In genomic region chr7:150680364-150680763, GRCh38 we compare ENCODE assay signal across 12 cellular contexts. TPM values are rescaled to one million over a fixed set of nuclear protein-coding genes. Genes with fewer than 3 reads are reported as not detected.
A peak's percentile ranks its signal among the peaks of the same experiment; 100 is the strongest.
DNase-seq lines count a peak whose midpoint lies in the region; ATAC-seq and TF ChIP-seq lines count a peak whose summit lies in the region.
"Not testable (repeated sequence)": the region's sequence is repeated elsewhere in the genome, so short reads cannot be mapped to it uniquely, and the experiment has no call there.
"Had no signal": no experiment of that assay in that cellular context is flagged by ENCODE, and none has a peak within 500 bp of the region (broad histone marks: within the 10 kb centered on the region; RNA-seq: fewer than 3 reads in every experiment).

No MANE protein-coding gene starts in this region.

- H3K27me3 Mint-ChIP-seq in CD8-positive, alpha-beta T cell (ENCODE audit: low read depth); T-helper 17 cell; activated CD4-positive, alpha-beta memory T cell treated with anti-CD3 and anti-CD28 coated beads for 36 hours; activated T-helper 17 cell treated with anti-CD3 and anti-CD28 coated beads, Interleukin-2, amount 50 U/mL, for 72 hours; activated naive CD8-positive, alpha-beta T cell treated with anti-CD3 and anti-CD28 coated beads for 36 hours; central memory CD8-positive, alpha-beta T cell; immature natural killer cell (ENCODE audit: low read depth in 3 of 3); natural killer cell treated with Interleukin-12 subunit alpha and Interleukin-12 subunit beta and Interleukin-15 and Interleukin-18, amount 100 ng/mL, for 72 hours: not testable (repeated sequence)

- peaks cover 53% of the 10 kb centered on the region for H3K36me3 Mint-ChIP-seq in CD8-positive, alpha-beta T cell
- not testable (repeated sequence) for H3K36me3 Mint-ChIP-seq in T-helper 17 cell (ENCODE audit: low read depth); activated T-helper 17 cell treated with anti-CD3 and anti-CD28 coated beads, Interleukin-2, amount 50 U/mL, for 72 hours (ENCODE audit: low read depth); central memory CD8-positive, alpha-beta T cell (ENCODE audit: insufficient read depth); immature natural killer cell
- H3K36me3 Mint-ChIP-seq in activated CD4-positive, alpha-beta memory T cell treated with anti-CD3 and anti-CD28 coated beads for 36 hours: peaks cover 31% of the 10 kb centered on the region
- H3K36me3 Mint-ChIP-seq in activated naive CD8-positive, alpha-beta T cell treated with anti-CD3 and anti-CD28 coated beads for 36 hours: peaks cover 47% of the 10 kb centered on the region
- H3K36me3 Mint-ChIP-seq in natural killer cell treated with Interleukin-12 subunit alpha and Interleukin-12 subunit beta and Interleukin-15 and Interleukin-18, amount 100 ng/mL, for 72 hours: peaks cover 35% of the 10 kb centered on the region

- ATAC-seq in CD8-positive, alpha-beta T cell; T-helper 17 cell; activated T-helper 17 cell treated with anti-CD3 and anti-CD28 coated beads, Interleukin-2, amount 50 U/mL, for 72 hours (replicated peaks); central memory CD8-positive, alpha-beta T cell (replicated peaks; ENCODE audit: extremely low read depth, poor library complexity, severe bottlenecking); natural killer cell treated with Interleukin-12 subunit alpha and Interleukin-12 subunit beta and Interleukin-15 and Interleukin-18, amount 100 ng/mL, for 72 hours: not testable (repeated sequence)

- TF ChIP-seq CTCF in CD8-positive, alpha-beta T cell (IDR thresholded peaks at IDR 0.05): not testable (repeated sequence)

- not testable (repeated sequence) for H3K36me3 ChIP-seq in CD8-positive, alpha-beta T cell (ENCODE audit: insufficient read depth, low read length)

- POLR2A ChIA-PET in CD8-positive, alpha-beta T cell (lab: Charles Lee); activated CD4-positive, alpha-beta memory T cell treated with anti-CD3 and anti-CD28 coated beads for 36 hours (lab: Charles Lee): not testable (repeated sequence)

- not testable (repeated sequence) for H3K4me3 ChIP-seq in CD8-positive, alpha-beta T cell (ENCODE audit: low read depth, low read length)

- H3K27ac Mint-ChIP-seq in CD8-positive, alpha-beta T cell: peak overlapping the region; percentile 45
- peak overlapping the region; percentile 6 for H3K27ac Mint-ChIP-seq in T-helper 17 cell
- H3K27ac Mint-ChIP-seq in activated CD4-positive, alpha-beta memory T cell treated with anti-CD3 and anti-CD28 coated beads for 36 hours: peak overlapping the region; percentile 46
- H3K27ac Mint-ChIP-seq in activated T-helper 17 cell treated with anti-CD3 and anti-CD28 coated beads, Interleukin-2, amount 50 U/mL, for 72 hours: peak overlapping the region; percentile 27
- H3K27ac Mint-ChIP-seq in activated naive CD8-positive, alpha-beta T cell treated with anti-CD3 and anti-CD28 coated beads for 36 hours: peak overlapping the region; percentile 69
- H3K27ac Mint-ChIP-seq in central memory CD8-positive, alpha-beta T cell (ENCODE audit: low read depth): peak overlapping the region; percentile 98
- peak overlapping the region; percentile 55 to 93 (median 79) for H3K27ac Mint-ChIP-seq in immature natural killer cell
- peak overlapping the region; percentile 71 to 100 for H3K27ac Mint-ChIP-seq in natural killer cell treated with Interleukin-12 subunit alpha and Interleukin-12 subunit beta and Interleukin-15 and Interleukin-18, amount 100 ng/mL, for 72 hours

- not testable (repeated sequence) for H3K27ac ChIP-seq in CD8-positive, alpha-beta T cell (ENCODE audit: low read depth, low read length)

- H3K4me3 Mint-ChIP-seq in CD8-positive, alpha-beta T cell; activated CD4-positive, alpha-beta memory T cell treated with anti-CD3 and anti-CD28 coated beads for 36 hours; activated naive CD8-positive, alpha-beta T cell treated with anti-CD3 and anti-CD28 coated beads for 36 hours; central memory CD8-positive, alpha-beta T cell: not testable (repeated sequence)
- H3K4me3 Mint-ChIP-seq in T-helper 17 cell (peak overlapping the region; percentile 37), immature natural killer cell (peak overlapping the region in 3 of 5 donors; percentile 18 to 80 (median 62))
- H3K4me3 Mint-ChIP-seq in activated T-helper 17 cell treated with anti-CD3 and anti-CD28 coated beads, Interleukin-2, amount 50 U/mL, for 72 hours: peak overlapping the region; percentile 99
- peak overlapping the region; percentile 51 for H3K4me3 Mint-ChIP-seq in natural killer cell treated with Interleukin-12 subunit alpha and Interleukin-12 subunit beta and Interleukin-15 and Interleukin-18, amount 100 ng/mL, for 72 hours

- not testable (repeated sequence) for DNase-seq in CD8-positive, alpha-beta T cell; T-helper 17 cell; activated CD4-positive, alpha-beta memory T cell treated with anti-CD3 and anti-CD28 coated beads for 36 hours; activated naive CD8-positive, alpha-beta T cell treated with anti-CD3 and anti-CD28 coated beads for 36 hours; central memory CD8-positive, alpha-beta T cell (ENCODE audit: low spot score in 2 of 2); immature natural killer cell; natural killer cell treated with Interleukin-12 subunit alpha and Interleukin-12 subunit beta and Interleukin-15 and Interleukin-18, amount 100 ng/mL, for 72 hours (ENCODE audit: low spot score)

- H3K4me1 Mint-ChIP-seq in CD8-positive, alpha-beta T cell (ENCODE audit: low read depth): peaks cover 91% of the 10 kb centered on the region
- H3K4me1 Mint-ChIP-seq in T-helper 17 cell: peaks cover 38% of the 10 kb centered on the region
- H3K4me1 Mint-ChIP-seq in activated CD4-positive, alpha-beta memory T cell treated with anti-CD3 and anti-CD28 coated beads for 36 hours (ENCODE audit: low read depth): peaks cover 89% of the 10 kb centered on the region
- peaks cover 62% of the 10 kb centered on the region for H3K4me1 Mint-ChIP-seq in activated T-helper 17 cell treated with anti-CD3 and anti-CD28 coated beads, Interleukin-2, amount 50 U/mL, for 72 hours
- H3K4me1 Mint-ChIP-seq in activated naive CD8-positive, alpha-beta T cell treated with anti-CD3 and anti-CD28 coated beads for 36 hours: peaks cover 65% of the 10 kb centered on the region
- peaks cover 86% of the 10 kb centered on the region for H3K4me1 Mint-ChIP-seq in central memory CD8-positive, alpha-beta T cell
- H3K4me1 Mint-ChIP-seq in immature natural killer cell: peaks cover 91 to 98% of the 10 kb centered on the region in 2 donors
- H3K4me1 Mint-ChIP-seq in natural killer cell treated with Interleukin-12 subunit alpha and Interleukin-12 subunit beta and Interleukin-15 and Interleukin-18, amount 100 ng/mL, for 72 hours (ENCODE audit: low read depth in 2 of 2): peaks cover 68 to 77% of the 10 kb centered on the region in 2 donors

- H3K27me3 ChIP-seq in CD8-positive, alpha-beta T cell (ENCODE audit: insufficient read depth, low read length): not testable (repeated sequence)

- intact Hi-C loops in CD8-positive, alpha-beta T cell (cut with DNase I, micrococcal nuclease); activated CD4-positive, alpha-beta memory T cell treated with anti-CD3 and anti-CD28 coated beads for 36 hours (cut with micrococcal nuclease): not testable (repeated sequence)

- not testable (repeated sequence) for H3K9me3 ChIP-seq in CD8-positive, alpha-beta T cell (ENCODE audit: low read length); T-helper 17 cell (ENCODE audit: control insufficient read depth, low read length, poor library complexity, severe bottlenecking)

- H3K4me1 ChIP-seq in CD8-positive, alpha-beta T cell (ENCODE audit: insufficient read depth, low read length): peaks cover 66% of the 10 kb centered on the region

- CTCF ChIA-PET in CD8-positive, alpha-beta T cell (lab: Charles Lee); activated CD4-positive, alpha-beta memory T cell treated with anti-CD3 and anti-CD28 coated beads for 36 hours (lab: Charles Lee): not testable (repeated sequence)

- H3K9me3 Mint-ChIP-seq in CD8-positive, alpha-beta T cell: peaks cover 10% of the 10 kb centered on the region
- peaks cover 34% of the 10 kb centered on the region for H3K9me3 Mint-ChIP-seq in activated CD4-positive, alpha-beta memory T cell treated with anti-CD3 and anti-CD28 coated beads for 36 hours
- H3K9me3 Mint-ChIP-seq in activated T-helper 17 cell treated with anti-CD3 and anti-CD28 coated beads, Interleukin-2, amount 50 U/mL, for 72 hours; central memory CD8-positive, alpha-beta T cell; immature natural killer cell; natural killer cell treated with Interleukin-12 subunit alpha and Interleukin-12 subunit beta and Interleukin-15 and Interleukin-18, amount 100 ng/mL, for 72 hours: not testable (repeated sequence)
- peaks cover 30% of the 10 kb centered on the region for H3K9me3 Mint-ChIP-seq in activated naive CD8-positive, alpha-beta T cell treated with anti-CD3 and anti-CD28 coated beads for 36 hours

RNA-seq across cellular contexts. Expression of gene GIMAP2, which starts 5.1 kb away (rescaled TPM):
- total RNA-seq in CD8-positive, alpha-beta T cell: 10 to 100 TPM; 58.4 to 58.8 TPM
- total RNA-seq in T-helper 17 cell: 10 to 100 TPM; 53.7 to 68.2 TPM
- total RNA-seq in activated CD4-positive, alpha-beta memory T cell treated with anti-CD3 and anti-CD28 coated beads for 36 hours: 10 to 100 TPM; 38.8 to 44.1 TPM
- 10 to 100 TPM; 29.1 to 44.9 TPM for total RNA-seq in activated T-helper 17 cell treated with anti-CD3 and anti-CD28 coated beads, Interleukin-2, amount 50 U/mL, for 72 hours
- 10 to 100 TPM; 40.7 to 41.2 TPM for total RNA-seq in activated naive CD8-positive, alpha-beta T cell treated with anti-CD3 and anti-CD28 coated beads for 36 hours
- 10 to 100 TPM; 63.1 to 93.5 (median 79.4) TPM for polyA plus RNA-seq in immature natural killer cell
- 10 to 100 TPM; 26.1 to 39.2 TPM for total RNA-seq in natural killer cell treated with Interleukin-12 subunit alpha and Interleukin-12 subunit beta and Interleukin-15 and Interleukin-18, amount 100 ng/mL, for 72 hours
- total RNA-seq: GM23248, H1, H7 had no signal
- polyA plus RNA-seq: H1 had no signal

RNA-seq across cellular contexts. Expression of gene GIMAP1, which starts 36.0 kb away (rescaled TPM):
- total RNA-seq in CD8-positive, alpha-beta T cell: 1 to 10 TPM; 6.1 to 6.2 TPM
- total RNA-seq in T-helper 17 cell: 10 to 100 TPM; 14.1 to 23.0 TPM
- 1 to 10 TPM; 6.0 to 6.2 TPM for total RNA-seq in activated CD4-positive, alpha-beta memory T cell treated with anti-CD3 and anti-CD28 coated beads for 36 hours
- total RNA-seq in activated T-helper 17 cell treated with anti-CD3 and anti-CD28 coated beads, Interleukin-2, amount 50 U/mL, for 72 hours: 1 to 10 TPM; 5.1 to 5.6 TPM
- total RNA-seq in activated naive CD8-positive, alpha-beta T cell treated with anti-CD3 and anti-CD28 coated beads for 36 hours: 1 to 10 TPM; 6.1 to 6.2 TPM
- polyA plus RNA-seq in immature natural killer cell: 10 to 100 TPM; 19.1 to 71.4 (median 25.7) TPM
- 1 to 10 TPM; 6.6 to 8.8 TPM for total RNA-seq in natural killer cell treated with Interleukin-12 subunit alpha and Interleukin-12 subunit beta and Interleukin-15 and Interleukin-18, amount 100 ng/mL, for 72 hours
- total RNA-seq: GM23248, H1, H7 had no signal
- polyA plus RNA-seq: A549, GM23248, H1 had no signal

RNA-seq across cellular contexts. Expression of gene GIMAP6, which starts 48.2 kb away (rescaled TPM):
- 10 to 100 TPM; 10.5 to 10.8 TPM for total RNA-seq in CD8-positive, alpha-beta T cell
- total RNA-seq in T-helper 17 cell: 10 to 100 TPM; 25.5 to 48.3 TPM
- total RNA-seq in activated CD4-positive, alpha-beta memory T cell treated with anti-CD3 and anti-CD28 coated beads for 36 hours: 10 to 100 TPM; 28.9 to 30.2 TPM
- 10 to 100 TPM; 42.3 to 57.3 TPM for total RNA-seq in activated T-helper 17 cell treated with anti-CD3 and anti-CD28 coated beads, Interleukin-2, amount 50 U/mL, for 72 hours
- 10 to 100 TPM; 34.2 to 34.8 TPM for total RNA-seq in activated naive CD8-positive, alpha-beta T cell treated with anti-CD3 and anti-CD28 coated beads for 36 hours
- 100 to 1,000 TPM; 119 to 279 (median 173) TPM for polyA plus RNA-seq in immature natural killer cell
- 10 to 100 TPM; 55.8 to 88.4 TPM for total RNA-seq in natural killer cell treated with Interleukin-12 subunit alpha and Interleukin-12 subunit beta and Interleukin-15 and Interleukin-18, amount 100 ng/mL, for 72 hours
- total RNA-seq: GM23248, H1, H7 had no signal
- polyA plus RNA-seq: A549, GM23248, H1 had no signal

RNA-seq across cellular contexts. Expression of gene GIMAP5, which starts 56.9 kb away (rescaled TPM):
- 10 to 100 TPM; 23.5 to 24.1 TPM for total RNA-seq in CD8-positive, alpha-beta T cell
- 10 to 100 TPM; 44.1 to 65.3 TPM for total RNA-seq in T-helper 17 cell
- total RNA-seq in activated CD4-positive, alpha-beta memory T cell treated with anti-CD3 and anti-CD28 coated beads for 36 hours: 10 to 100 TPM; 45.9 to 48.3 TPM
- 100 to 1,000 TPM; 106 to 142 TPM for total RNA-seq in activated T-helper 17 cell treated with anti-CD3 and anti-CD28 coated beads, Interleukin-2, amount 50 U/mL, for 72 hours
- total RNA-seq in activated naive CD8-positive, alpha-beta T cell treated with anti-CD3 and anti-CD28 coated beads for 36 hours: 10 to 100 TPM; 47.1 to 48.2 TPM
- polyA plus RNA-seq in immature natural killer cell: 100 to 1,000 TPM; 123 to 291 (median 123) TPM
- 100 to 1,000 TPM in 1 of 2 donors, 10 to 100 TPM in 1; 75.5 to 136 TPM for total RNA-seq in natural killer cell treated with Interleukin-12 subunit alpha and Interleukin-12 subunit beta and Interleukin-15 and Interleukin-18, amount 100 ng/mL, for 72 hours
- total RNA-seq: GM23248, H1, H7 had no signal
- polyA plus RNA-seq: A549, GM23248, H1 had no signal

Comparison
In these comparisons a context has a peak if more than half of its experiments do, and no peak if none do; other contexts are left out.
1. H3K27ac Mint-ChIP-seq: peak in every context shown above with its lines; median percentile 98 in central memory CD8-positive, alpha-beta T cell; 86 in natural killer cell treated with Interleukin-12 subunit alpha and Interleukin-12 subunit beta and Interleukin-15 and Interleukin-18, amount 100 ng/mL, for 72 hours; 79 in immature natural killer cell; 69 in activated naive CD8-positive, alpha-beta T cell treated with anti-CD3 and anti-CD28 coated beads for 36 hours; 46 in activated CD4-positive, alpha-beta memory T cell treated with anti-CD3 and anti-CD28 coated beads for 36 hours; 45 in CD8-positive, alpha-beta T cell; 27 in activated T-helper 17 cell treated with anti-CD3 and anti-CD28 coated beads, Interleukin-2, amount 50 U/mL, for 72 hours; 6 in T-helper 17 cell.